Comparison of ENCODE assay signal across 8 cellular contexts in genomic region chr5:178204205-178205009, GRCh38. TPM values are rescaled to one million over a fixed set of nuclear protein-coding genes. Genes with fewer than 3 reads are reported as not detected.
DNase-seq lines count a peak whose midpoint lies in the region; ATAC-seq and TF ChIP-seq lines count a peak whose summit lies in the region.

TSS of gene HNRNPAB (plus strand) at chr5:178204533. CDS start at chr5:178204838, 305 bp downstream.

- ATAC-seq in GM19043 (IDR thresholded peaks at IDR 0.05; ENCODE audit: low read depth, unreplicated experiment) (peak; percentile 77), HG03378 (IDR thresholded peaks at IDR 0.05; ENCODE audit: unreplicated experiment) (peak; percentile 81)

- H3K36me3 ChIP-seq in kidney epithelial cell (ENCODE audit: control insufficient read depth, insufficient read depth, low read length), result peaks cover 5% of the 10 kb centered on the region

- TF ChIP-seq CTCF in AG10803 (conservative IDR thresholded peaks at IDR 0.05; ENCODE audit: low read length) (no peak), kidney epithelial cell (IDR thresholded peaks at IDR 0.05; ENCODE audit: insufficient read depth, low read length, poor library complexity, severe bottlenecking) (no peak)

- peak; percentile 96 for DNase-seq in AG10803 (ENCODE audit: low read depth)
- peak; percentile 96 for DNase-seq in NCI-H460 (ENCODE audit: extremely low read depth, low read depth)
- peak; percentile 96 for DNase-seq in activated CD4-positive, alpha-beta T cell treated with anti-CD3 and anti-CD28 coated beads for 1 hour
- peak; percentile 98 for DNase-seq in cerebellum (ENCODE audit: low spot score)
- DNase-seq in kidney epithelial cell (ENCODE audit: low read depth), result peak; percentile 64
- DNase-seq in stimulated activated CD4-positive, alpha-beta T cell treated with anti-CD3 and anti-CD28 coated beads, Interleukin-15, amount 100 ng/mL, for 48 hours (ENCODE audit: low read depth in 2 of 2), result peak; percentile 89 to 94

- no peaks in the 10 kb centered on the region for H3K27me3 ChIP-seq in kidney epithelial cell (ENCODE audit: control insufficient read depth, insufficient read depth, low read length)

- H3K4me3 ChIP-seq in AG10803 (ENCODE audit: low read length) (peak within 1 kb of the TSS; percentile 95), kidney epithelial cell (ENCODE audit: low read depth, low read length) (peak within 1 kb of the TSS; percentile 84)

RNA-seq across cellular contexts. Expression of gene HNRNPAB, which starts in this region (rescaled TPM):
- 110 and 135 TPM in 2 replicates for total RNA-seq in NCI-H460 (2014; rRNA removed; shearing (Covaris generic))
- 187 and 206 TPM in 2 replicates for polyA plus RNA-seq in NCI-H460 (2014; cell fraction: nucleus; rRNA removed)
- total RNA-seq in cerebellum (37.9 TPM), kidney epithelial cell (132 and 152 TPM in 2 replicates)

Comparison
In these comparisons a context has a peak if more than half of its experiments do, and no peak if none do; other contexts are left out.
1. Peak in every context shown above with its lines: DNase-seq, ATAC-seq and H3K4me3 ChIP-seq.